In genomic region chr15:86403221-86403620, GRCh38 we compare ENCODE assay signal across 28 cellular contexts.
"Had no signal": no experiment of that assay in that cellular context is flagged by ENCODE, and none has a peak within 500 bp of the region (broad histone marks: within the 10 kb centered on the region; RNA-seq: fewer than 3 reads in every experiment).

No MANE protein-coding gene starts in this region.

- H3K9me3 ChIP-seq: stomach, suprapubic skin, testis, thoracic aorta, thyroid gland, tibial artery, tibial nerve, transverse colon, upper lobe of left lung, upper lobe of right lung, uterus, vagina had no signal

- H3K4me3 ChIP-seq: stomach, suprapubic skin, testis, thoracic aorta, thyroid gland, tibial artery, tibial nerve, transverse colon, upper lobe of left lung, upper lobe of right lung, uterus, vagina had no signal

- H3K27ac ChIP-seq: stomach, suprapubic skin, testis, thoracic aorta, thyroid gland, tibial artery, tibial nerve, transverse colon, upper lobe of left lung, upper lobe of right lung, uterus, vagina had no signal

- DNase-seq: stimulated activated CD4-positive, alpha-beta T cell treated with anti-CD3 and anti-CD28 coated beads, Interleukin-2, amount 100 ng/mL, for 48 hours; stimulated activated CD4-positive, alpha-beta T cell treated with anti-CD3 and anti-CD28 coated beads, Interleukin-4, amount 100 ng/mL, for 1 hour; stimulated activated CD4-positive, alpha-beta T cell treated with anti-CD3 and anti-CD28 coated beads, Interleukin-4, amount 100 ng/mL, for 24 hours; stimulated activated CD4-positive, alpha-beta T cell treated with anti-CD3 and anti-CD28 coated beads, Interleukin-4, amount 100 ng/mL, for 4 hours; stimulated activated CD8-positive, alpha-beta memory T cell treated with anti-CD3 and anti-CD28 coated beads, Interleukin-4, amount 100 ng/mL, for 48 hours; stimulated activated naive B cell treated with anti-CD40 and anti-IgM and Interleukin-4, amounts not matched to agents 10 μg/mL and 1 μg/mL and 100 μg/mL, for 72 hours; stimulated activated naive CD4-positive, alpha-beta T cell; stimulated activated naive CD4-positive, alpha-beta T cell treated with Interleukin-2 at 50 U/mL for 16 hours; stimulated activated naive CD8-positive, alpha-beta T cell treated with anti-CD3 and anti-CD28 coated beads, Interleukin-15, amount 100 ng/mL, for 72 hours; stimulated activated naive CD8-positive, alpha-beta T cell treated with anti-CD3 and anti-CD28 coated beads, Interleukin-15, Interleukin-2, amounts not matched to agents 100 U/mL and 50 U/mL, for 24 hours; stomach; substantia nigra; testis; thyroid gland; tibial artery; transverse colon; trophoblast cell; upper lobe of left lung; upper lobe of right lung; uterus had no signal

- H3K27me3 ChIP-seq: stomach, suprapubic skin, testis, thyroid gland, tibial artery, tibial nerve, transverse colon, upper lobe of left lung, upper lobe of right lung, vagina had no signal

- H3K4me1 ChIP-seq: stomach, suprapubic skin, testis, thyroid gland, tibial artery, tibial nerve, transverse colon, upper lobe of left lung, upper lobe of right lung, uterus, vagina had no signal

- H3K4me3 Mint-ChIP-seq: stimulated activated effector memory CD8-positive, alpha-beta T cell treated with anti-CD3 and anti-CD28 coated beads, Interleukin-12 subunit alpha, Interleukin-12 subunit beta, amount 100 ng/mL, for 72 hours; stimulated activated memory B cell treated with anti-CD40 and anti-IgM and Interleukin-4, amounts not matched to agents 10 μg/mL and 1 μg/mL and 100 μg/mL, for 72 hours; stimulated activated naive B cell treated with anti-CD40 and anti-IgM and Interleukin-4, amounts not matched to agents 10 μg/mL and 1 μg/mL and 100 μg/mL, for 72 hours; stimulated activated naive CD8-positive, alpha-beta T cell treated with anti-CD3 and anti-CD28 coated beads, Interleukin-15, amount 100 ng/mL, for 72 hours; stimulated activated naive CD8-positive, alpha-beta T cell treated with anti-CD3 and anti-CD28 coated beads, Interleukin-15, Interleukin-2, amounts not matched to agents 100 ng/mL and 50 ng/mL, for 24 hours; type B pancreatic cell had no signal

- H3K4me1 Mint-ChIP-seq: stimulated activated effector memory CD8-positive, alpha-beta T cell treated with anti-CD3 and anti-CD28 coated beads, Interleukin-12 subunit alpha, Interleukin-12 subunit beta, amount 100 ng/mL, for 72 hours; stimulated activated memory B cell treated with anti-CD40 and anti-IgM and Interleukin-4, amounts not matched to agents 10 μg/mL and 1 μg/mL and 100 μg/mL, for 72 hours; stimulated activated naive B cell treated with anti-CD40 and anti-IgM and Interleukin-4, amounts not matched to agents 10 μg/mL and 1 μg/mL and 100 μg/mL, for 72 hours; stimulated activated naive CD8-positive, alpha-beta T cell treated with anti-CD3 and anti-CD28 coated beads, Interleukin-15, amount 100 ng/mL, for 72 hours had no signal

- H3K27me3 Mint-ChIP-seq: stimulated activated memory B cell treated with anti-CD40 and anti-IgM and Interleukin-4, amounts not matched to agents 10 μg/mL and 1 μg/mL and 100 μg/mL, for 72 hours; stimulated activated naive B cell treated with anti-CD40 and anti-IgM and Interleukin-4, amounts not matched to agents 10 μg/mL and 1 μg/mL and 100 μg/mL, for 72 hours; stimulated activated naive CD8-positive, alpha-beta T cell treated with anti-CD3 and anti-CD28 coated beads, Interleukin-15, amount 100 ng/mL, for 72 hours; stimulated activated naive CD8-positive, alpha-beta T cell treated with anti-CD3 and anti-CD28 coated beads, Interleukin-15, Interleukin-2, amounts not matched to agents 100 ng/mL and 50 ng/mL, for 24 hours had no signal

- H3K36me3 Mint-ChIP-seq: stimulated activated effector memory CD8-positive, alpha-beta T cell treated with anti-CD3 and anti-CD28 coated beads, Interleukin-12 subunit alpha, Interleukin-12 subunit beta, amount 100 ng/mL, for 72 hours; stimulated activated memory B cell treated with anti-CD40 and anti-IgM and Interleukin-4, amounts not matched to agents 10 μg/mL and 1 μg/mL and 100 μg/mL, for 72 hours; stimulated activated naive B cell treated with anti-CD40 and anti-IgM and Interleukin-4, amounts not matched to agents 10 μg/mL and 1 μg/mL and 100 μg/mL, for 72 hours; type B pancreatic cell had no signal

- H3K27ac Mint-ChIP-seq: stimulated activated effector memory CD8-positive, alpha-beta T cell treated with anti-CD3 and anti-CD28 coated beads, Interleukin-12 subunit alpha, Interleukin-12 subunit beta, amount 100 ng/mL, for 72 hours; stimulated activated memory B cell treated with anti-CD40 and anti-IgM and Interleukin-4, amounts not matched to agents 10 μg/mL and 1 μg/mL and 100 μg/mL, for 72 hours; stimulated activated naive B cell treated with anti-CD40 and anti-IgM and Interleukin-4, amounts not matched to agents 10 μg/mL and 1 μg/mL and 100 μg/mL, for 72 hours; stimulated activated naive CD8-positive, alpha-beta T cell treated with anti-CD3 and anti-CD28 coated beads, Interleukin-15, amount 100 ng/mL, for 72 hours; stimulated activated naive CD8-positive, alpha-beta T cell treated with anti-CD3 and anti-CD28 coated beads, Interleukin-15, Interleukin-2, amounts not matched to agents 100 ng/mL and 50 ng/mL, for 24 hours; type B pancreatic cell had no signal

- H3K36me3 ChIP-seq: stomach, suprapubic skin, thoracic aorta, thyroid gland, tibial artery, tibial nerve, transverse colon, upper lobe of left lung, upper lobe of right lung, uterus, vagina had no signal

- H3K9me3 Mint-ChIP-seq: stimulated activated effector memory CD8-positive, alpha-beta T cell treated with anti-CD3 and anti-CD28 coated beads, Interleukin-12 subunit alpha, Interleukin-12 subunit beta, amount 100 ng/mL, for 72 hours; stimulated activated memory B cell treated with anti-CD40 and anti-IgM and Interleukin-4, amounts not matched to agents 10 μg/mL and 1 μg/mL and 100 μg/mL, for 72 hours; stimulated activated naive B cell treated with anti-CD40 and anti-IgM and Interleukin-4, amounts not matched to agents 10 μg/mL and 1 μg/mL and 100 μg/mL, for 72 hours; stimulated activated naive CD8-positive, alpha-beta T cell treated with anti-CD3 and anti-CD28 coated beads, Interleukin-15, amount 100 ng/mL, for 72 hours; stimulated activated naive CD8-positive, alpha-beta T cell treated with anti-CD3 and anti-CD28 coated beads, Interleukin-15, Interleukin-2, amounts not matched to agents 100 ng/mL and 50 ng/mL, for 24 hours; type B pancreatic cell had no signal
